In the genomic region with DNA sequence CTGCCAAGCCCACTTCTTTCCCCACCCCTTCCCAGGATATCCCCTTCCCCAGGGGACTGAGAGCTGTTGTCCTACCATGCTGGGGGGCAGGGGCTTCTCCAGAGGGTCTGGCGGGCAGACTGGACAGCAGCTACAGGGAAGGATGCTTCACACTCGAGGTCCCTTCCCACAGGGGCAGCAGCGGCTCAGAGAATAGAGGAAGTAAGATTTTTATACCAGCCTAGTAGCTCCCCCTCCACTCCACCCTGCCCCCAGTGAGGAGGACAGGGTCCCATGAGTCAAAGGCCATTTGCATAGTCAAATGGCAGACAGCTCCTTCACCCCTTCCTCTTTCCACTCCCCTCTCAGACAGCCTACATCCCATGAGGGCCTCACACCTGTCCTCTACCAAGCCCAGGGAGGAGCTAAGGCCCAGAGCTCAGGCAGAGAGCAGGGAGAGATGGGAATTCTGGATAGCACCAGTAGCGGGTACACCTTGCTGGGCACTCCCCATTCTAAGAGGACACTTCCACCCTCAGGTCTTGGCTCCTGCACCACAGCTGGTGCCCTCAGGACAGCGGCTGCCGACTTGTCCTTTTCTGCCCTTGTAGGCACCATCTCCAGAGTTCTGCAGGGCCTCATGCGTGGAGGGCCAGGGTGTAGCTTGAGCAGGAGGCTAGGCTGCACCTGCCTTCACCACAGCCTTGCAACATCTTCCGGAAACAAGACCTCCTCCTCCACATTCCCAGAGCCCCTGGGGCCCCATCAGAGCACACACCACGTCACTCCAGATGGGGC, we compare ENCODE assay signal across 8 cellular contexts. TPM values are rescaled to one million over a fixed set of nuclear protein-coding genes. Genes with fewer than 3 reads are reported as not detected.
DNase-seq lines count a peak whose midpoint lies in the region; ATAC-seq, FAIRE-seq and TF ChIP-seq lines count a peak whose summit lies in the region.

A gene with protein sequence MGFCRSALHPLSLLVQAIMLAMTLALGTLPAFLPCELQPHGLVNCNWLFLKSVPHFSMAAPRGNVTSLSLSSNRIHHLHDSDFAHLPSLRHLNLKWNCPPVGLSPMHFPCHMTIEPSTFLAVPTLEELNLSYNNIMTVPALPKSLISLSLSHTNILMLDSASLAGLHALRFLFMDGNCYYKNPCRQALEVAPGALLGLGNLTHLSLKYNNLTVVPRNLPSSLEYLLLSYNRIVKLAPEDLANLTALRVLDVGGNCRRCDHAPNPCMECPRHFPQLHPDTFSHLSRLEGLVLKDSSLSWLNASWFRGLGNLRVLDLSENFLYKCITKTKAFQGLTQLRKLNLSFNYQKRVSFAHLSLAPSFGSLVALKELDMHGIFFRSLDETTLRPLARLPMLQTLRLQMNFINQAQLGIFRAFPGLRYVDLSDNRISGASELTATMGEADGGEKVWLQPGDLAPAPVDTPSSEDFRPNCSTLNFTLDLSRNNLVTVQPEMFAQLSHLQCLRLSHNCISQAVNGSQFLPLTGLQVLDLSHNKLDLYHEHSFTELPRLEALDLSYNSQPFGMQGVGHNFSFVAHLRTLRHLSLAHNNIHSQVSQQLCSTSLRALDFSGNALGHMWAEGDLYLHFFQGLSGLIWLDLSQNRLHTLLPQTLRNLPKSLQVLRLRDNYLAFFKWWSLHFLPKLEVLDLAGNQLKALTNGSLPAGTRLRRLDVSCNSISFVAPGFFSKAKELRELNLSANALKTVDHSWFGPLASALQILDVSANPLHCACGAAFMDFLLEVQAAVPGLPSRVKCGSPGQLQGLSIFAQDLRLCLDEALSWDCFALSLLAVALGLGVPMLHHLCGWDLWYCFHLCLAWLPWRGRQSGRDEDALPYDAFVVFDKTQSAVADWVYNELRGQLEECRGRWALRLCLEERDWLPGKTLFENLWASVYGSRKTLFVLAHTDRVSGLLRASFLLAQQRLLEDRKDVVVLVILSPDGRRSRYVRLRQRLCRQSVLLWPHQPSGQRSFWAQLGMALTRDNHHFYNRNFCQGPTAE (minus strand): TSS at position 194 of the 777 bp plus-strand sequence. CDS start 116 bp downstream, at position 78.

- no peaks in the 10 kb centered on the region for H3K9me3 Mint-ChIP-seq in T-helper 1 cell treated with Interleukin-12 subunit alpha and Interleukin-12 subunit beta and Interleukin-4 antibody, amounts not matched to agents 30 μg/mL and 1 μg/mL, for 36 hours
- peaks cover 6% of the 10 kb centered on the region for H3K9me3 Mint-ChIP-seq in astrocyte (ENCODE audit: unreplicated experiment)

- H2AFZ ChIP-seq in Karpas-422 (ENCODE audit: low read length) (no peak within 1 kb of the TSS), astrocyte (ENCODE audit: low read depth, low read length) (no peak within 1 kb of the TSS)

- H3K4me3 ChIP-seq in Karpas-422 (ENCODE audit: low read length) (peak within 1 kb of the TSS; percentile 91), astrocyte (ENCODE audit: insufficient read depth, low read depth, low read length) (no peak within 1 kb of the TSS), tibial artery (no peak within 1 kb of the TSS)

- H3K4me2 ChIP-seq in Karpas-422 (ENCODE audit: low read depth, low read length, poor library complexity, severe bottlenecking) (peak within 1 kb of the TSS; percentile 97), astrocyte (ENCODE audit: low read length) (no peak within 1 kb of the TSS)

- no peaks in the 10 kb centered on the region for H3K27me3 ChIP-seq in Karpas-422 (ENCODE audit: low read length)
- H3K27me3 ChIP-seq in astrocyte (ENCODE audit: insufficient read depth, low read length), result no peaks in the 10 kb centered on the region
- no peaks in the 10 kb centered on the region for H3K27me3 ChIP-seq in tibial artery

- H3K27me3 Mint-ChIP-seq in T-helper 1 cell treated with Interleukin-12 subunit alpha and Interleukin-12 subunit beta and Interleukin-4 antibody, amounts not matched to agents 30 μg/mL and 1 μg/mL, for 36 hours (ENCODE audit: low read depth), result no peaks in the 10 kb centered on the region
- H3K27me3 Mint-ChIP-seq in astrocyte (ENCODE audit: low read depth, unreplicated experiment), result peaks cover 9% of the 10 kb centered on the region

- H3K4me3 Mint-ChIP-seq in T-helper 1 cell treated with Interleukin-12 subunit alpha and Interleukin-12 subunit beta and Interleukin-4 antibody, amounts not matched to agents 30 μg/mL and 1 μg/mL, for 36 hours, result peak within 1 kb of the TSS; percentile 42
- no peak within 1 kb of the TSS for H3K4me3 Mint-ChIP-seq in astrocyte (ENCODE audit: unreplicated experiment)

- H3K79me2 ChIP-seq in Karpas-422 (ENCODE audit: low read length) (peaks cover 47% of the 10 kb centered on the region), astrocyte (ENCODE audit: insufficient read depth, low read length) (no peaks in the 10 kb centered on the region)

- peak; percentile 84 for ATAC-seq in GM21786 (IDR thresholded peaks at IDR 0.05; ENCODE audit: unreplicated experiment)

- no peak for FAIRE-seq in astrocyte (lab: Jason Lieb, UNC)

- H3K27ac ChIP-seq in Karpas-422 (ENCODE audit: low read length), result peak within 1 kb of the TSS; percentile 99
- H3K27ac ChIP-seq in astrocyte (ENCODE audit: low read depth, low read length), result no peak within 1 kb of the TSS
- no peak within 1 kb of the TSS for H3K27ac ChIP-seq in tibial artery

- H3K4me1 ChIP-seq in Karpas-422 (ENCODE audit: low read length) (peaks cover 73% of the 10 kb centered on the region), astrocyte (ENCODE audit: insufficient read depth, low read length) (peaks cover under 1% of the 10 kb centered on the region), tibial artery (peaks cover 0 to 15% (median 0%) of the 10 kb centered on the region in 4 donors)

- H3K9ac ChIP-seq in Karpas-422 (ENCODE audit: low read length), result peak within 1 kb of the TSS; percentile 92
- H3K9ac ChIP-seq in astrocyte (ENCODE audit: low read length), result no peak within 1 kb of the TSS

- H3K36me3 Mint-ChIP-seq in T-helper 1 cell treated with Interleukin-12 subunit alpha and Interleukin-12 subunit beta and Interleukin-4 antibody, amounts not matched to agents 30 μg/mL and 1 μg/mL, for 36 hours (ENCODE audit: low read depth), result peaks cover 11% of the 10 kb centered on the region
- peaks cover 14% of the 10 kb centered on the region for H3K36me3 Mint-ChIP-seq in astrocyte (ENCODE audit: low read depth, unreplicated experiment)

- H4K20me1 ChIP-seq in Karpas-422 (ENCODE audit: insufficient read depth, low read depth, low read length) (peaks cover 42% of the 10 kb centered on the region), astrocyte (ENCODE audit: insufficient read depth, low read length) (peaks cover 26% of the 10 kb centered on the region)

- H3K9me3 ChIP-seq in Karpas-422 (ENCODE audit: low read length) (no peaks in the 10 kb centered on the region), astrocyte (ENCODE audit: insufficient read depth, low read depth, low read length) (no peaks in the 10 kb centered on the region), tibial artery (no peaks in the 10 kb centered on the region)

- H3K27ac Mint-ChIP-seq in T-helper 1 cell treated with Interleukin-12 subunit alpha and Interleukin-12 subunit beta and Interleukin-4 antibody, amounts not matched to agents 30 μg/mL and 1 μg/mL, for 36 hours, result peak within 1 kb of the TSS; percentile 72
- H3K27ac Mint-ChIP-seq in astrocyte (ENCODE audit: unreplicated experiment), result peak within 1 kb of the TSS; percentile 60

- peaks cover 47% of the 10 kb centered on the region for H3K4me1 Mint-ChIP-seq in T-helper 1 cell treated with Interleukin-12 subunit alpha and Interleukin-12 subunit beta and Interleukin-4 antibody, amounts not matched to agents 30 μg/mL and 1 μg/mL, for 36 hours (ENCODE audit: low read depth)
- H3K4me1 Mint-ChIP-seq in astrocyte (ENCODE audit: low read depth, unreplicated experiment), result no peaks in the 10 kb centered on the region

- H3K36me3 ChIP-seq in Karpas-422 (ENCODE audit: insufficient read depth, low read length) (peaks cover 32% of the 10 kb centered on the region), astrocyte (ENCODE audit: insufficient read depth, low read length) (peaks cover 7% of the 10 kb centered on the region), tibial artery (peaks cover 23 to 50% (median 29%) of the 10 kb centered on the region in 3 donors)

- intact Hi-C loops in tibial artery (cut with DNase I; ENCODE audit: low total_unique reads), result no loop called here

- DNase-seq in T-helper 1 cell (no peak), Karpas-422 (peak; percentile 98), astrocyte (ENCODE audit: low read depth) (no peak), tibial artery (no peak), HuH-7.5 (ENCODE audit: low spot score) (no peak), NCI-H2227 treated with DMSO at 0.1 percent for 48 hours (lab: John Stamatoyannopoulos, UW) (no peak)

- TF ChIP-seq CTCF in astrocyte (IDR thresholded peaks at IDR 0.05; ENCODE audit: insufficient read depth, low read depth, low read length) (no peak), tibial artery (IDR thresholded peaks at IDR 0.05) (no peak)

- no peaks in the 10 kb centered on the region for H3K9me2 ChIP-seq in Karpas-422 (replicated peaks; ENCODE audit: insufficient read depth, low read length)

RNA-seq across cellular contexts. Expression of the gene that starts here (rescaled TPM):
- total RNA-seq in Karpas-422 (2014; rRNA removed; shearing (Covaris generic); ENCODE audit: low replicate concordance), result 7.4 and 26.5 TPM in 2 replicates
- total RNA-seq in astrocyte, result 0.25 and 0.36 TPM in 2 replicates
